In the genomic region with DNA sequence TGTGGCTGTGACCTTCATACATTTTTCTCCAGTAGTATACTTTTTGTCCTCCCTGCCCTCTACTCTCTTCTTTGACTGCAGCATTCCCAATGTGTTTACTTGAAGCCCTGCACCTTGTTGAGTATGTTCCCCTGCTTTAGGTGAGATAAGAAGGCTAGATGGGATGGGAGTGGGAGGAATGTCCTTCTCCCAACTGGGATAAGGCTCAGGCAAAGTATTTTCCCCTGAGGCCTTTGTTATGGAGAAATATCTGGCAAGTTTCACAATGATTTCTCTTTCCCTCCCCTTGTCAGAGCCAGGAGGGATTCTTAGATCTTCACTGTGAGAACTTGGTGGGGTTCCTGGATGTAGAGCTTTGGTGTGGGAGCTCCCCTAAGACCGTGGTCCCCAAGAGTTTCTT, we compare ENCODE assay signal across 35 cellular contexts.
"Had no signal": no experiment of that assay in that cellular context is flagged by ENCODE, and none has a peak within 500 bp of the region (broad histone marks: within the 10 kb centered on the region; RNA-seq: fewer than 3 reads in every experiment).

No MANE protein-coding gene starts in this region.

- H3K4me3 ChIP-seq: adrenal gland, MG63, PC-9 had no signal

- H3K4me2 ChIP-seq: PC-9 had no signal

- FAIRE-seq: bronchial epithelial cell, RCC 7860 had no signal

- H3K27ac ChIP-seq: adrenal gland, PC-9, RWPE1, WERI-Rb-1 had no signal

- H3K36me3 ChIP-seq: adrenal gland, MG63, WERI-Rb-1 had no signal

- H3K27me3 ChIP-seq: adrenal gland, MG63 had no signal

- H3K4me1 ChIP-seq: adrenal gland had no signal

- DNase-seq: activated CD4-positive, alpha-beta memory T cell treated with anti-CD3 and anti-CD28 coated beads for 36 hours; activated CD4-positive, alpha-beta T cell treated with anti-CD3 and anti-CD28 coated beads for 36 hours; activated CD4-positive, alpha-beta T cell treated with anti-CD3 and anti-CD28 coated beads, Interleukin-2, amount 50 U/mL, for 1 hour; activated CD8-positive, alpha-beta memory T cell treated with anti-CD3 and anti-CD28 coated beads, Interleukin-2, amount 50 U/mL, for 4 hours; activated gamma-delta T cell treated with Interleukin-2 at 50 U/mL for 16 hours; activated naive CD4-positive, alpha-beta T cell treated with anti-CD3 and anti-CD28 coated beads for 36 hours; activated T-cell treated with anti-CD3 and anti-CD28 coated beads for 4 hours; activated T-cell treated with anti-CD3 and anti-CD28 coated beads, Interleukin-2, amount 50 U/mL, for 4 hours; adrenal gland; caudate nucleus; cerebellar nuclear complex; Kasumi-1; KG1; MG63; NCI-H1048; NCI-H1105 treated with DMSO at 0.1 percent for 48 hours; NCI-H1436; NCI-H1694; NCI-H1930; NCI-H2081 treated with DMSO at 0.1 percent for 48 hours; NCI-H345; NCI-H510A; NCI-H526; NCI-H748 treated with DMSO at 0.1 percent for 48 hours; NK-92 treated with Interleukin-12 subunit alpha and Interleukin-12 subunit beta, amount 100 ng/mL, for 24 hours; PC-9; SIG-M5; SW 1271; T-helper 1 cell; T-helper 2 cell; T-helper 9 cell; WERI-Rb-1 had no signal
